Comparison of ENCODE assay signal across 8 cellular contexts in genomic region chr19:18339703-18340102, GRCh38. TPM values are rescaled to one million over a fixed set of nuclear protein-coding genes. Genes with fewer than 3 reads are reported as not detected.
A peak's percentile ranks its signal among the peaks of the same experiment; 100 is the strongest.
DNase-seq lines count a peak whose midpoint lies in the region; ATAC-seq, FAIRE-seq and TF ChIP-seq lines count a peak whose summit lies in the region.

No MANE protein-coding gene starts in this region.

- 44% methylated on average over 5 to 6 of the region's 6 CpGs for WGBS in endodermal cell (ENCODE audit: insufficient coverage in 1 of 2, insufficient read length in 1 of 2), 2 experiments
- no CpG with 5 or more reads among the region's 6 CpGs for WGBS in trophoblast cell (ENCODE audit: extremely low coverage, insufficient coverage, insufficient read length)
- WGBS in small intestine, 3 donors: 29 to 44% (median 38%) methylated on average over 6 of the region's 6 CpGs
- WGBS in transverse colon (ENCODE audit: low coverage in 1 of 2), 2 donors: 43 to 52% methylated on average over 6 of the region's 6 CpGs

- in situ Hi-C loops in transverse colon (cut with MboI; ENCODE audit: low pct_ligation_motif_present in 1 of 4, low pct_unique_long_range_greater_than_20kb in 1 of 4, low sequenced_read_pairs in 3 of 4): loop anchor here in 2 of 4 donors (5.0 to 25.0 kb wide), 3 partner anchors 55 to 127 kb away; partner anchors contain the start of genes LRRC25 (in 1 of the 2) and RAB3A (in 1 of the 2)

- H3K4me1 ChIP-seq in endodermal cell (ENCODE audit: control insufficient read depth, insufficient read depth, low read length): no peaks in the 10 kb centered on the region
- peaks cover 10 to 15% of the 10 kb centered on the region in 2 experiments for H3K4me1 ChIP-seq in trophoblast cell (ENCODE audit: control insufficient read depth in 1 of 2, insufficient read depth in 2 of 2, low read length in 2 of 2)
- H3K4me1 ChIP-seq in small intestine (ENCODE audit: control insufficient read depth in 2 of 2, insufficient read depth in 1 of 2, low read depth in 1 of 2, low read length in 1 of 2): no peaks in the 10 kb centered on the region
- peaks cover 0 to 41% (median 21%) of the 10 kb centered on the region in 4 donors for H3K4me1 ChIP-seq in transverse colon

- H3K27ac ChIP-seq in 22Rv1 (no peak overlapping the region), endodermal cell (ENCODE audit: low read depth, low read length) (no peak overlapping the region), trophoblast cell (ENCODE audit: low read depth, low read length) (no peak overlapping the region), small intestine (ENCODE audit: low read depth in 1 of 2, low read length in 1 of 2) (peak overlapping the region in 1 of 2 donors; percentile 81), transverse colon (peak overlapping the region in 2 of 4 donors; percentile 90 to 93)

- peak overlapping the region; percentile 31 for H4K8ac ChIP-seq in trophoblast cell (ENCODE audit: low read depth, low read length)

- H3K23ac ChIP-seq in trophoblast cell (ENCODE audit: low read length): no peak overlapping the region

- H3K36me3 Mint-ChIP-seq in endodermal cell (ENCODE audit: low read depth): no peaks in the 10 kb centered on the region

- no peak for TF ChIP-seq EP300 in transverse colon (IDR thresholded peaks at IDR 0.05; ENCODE audit: low read depth)

- H3K9ac ChIP-seq in endodermal cell (ENCODE audit: extremely low read depth, low read length, poor library complexity, severe bottlenecking) (no peak overlapping the region), trophoblast cell (ENCODE audit: low read length) (no peak overlapping the region)

- H2BK12ac ChIP-seq in trophoblast cell (ENCODE audit: low read length): peak overlapping the region; percentile 72

- H3K36me3 ChIP-seq in endodermal cell (ENCODE audit: control insufficient read depth, insufficient read depth, low read length) (no peaks in the 10 kb centered on the region), trophoblast cell (ENCODE audit: control insufficient read depth in 1 of 2, insufficient read depth in 2 of 2, low read length in 2 of 2) (no peaks in the 10 kb centered on the region), small intestine (ENCODE audit: control insufficient read depth in 2 of 2, insufficient read depth in 2 of 2, low read length in 2 of 2) (peaks cover 2 to 4% of the 10 kb centered on the region in 2 donors), transverse colon (no peaks in the 10 kb centered on the region)

- FAIRE-seq in RCC 7860 (lab: Jason Lieb, UNC) (no peak), small intestine (lab: Jason Lieb, UNC) (no peak)

- no peaks in the 10 kb centered on the region for H3K79me2 ChIP-seq in trophoblast cell (ENCODE audit: control insufficient read depth, insufficient read depth, low read length, poor library complexity)

- H2AK5ac ChIP-seq in trophoblast cell (ENCODE audit: low read length): peak overlapping the region; percentile 61

- H4K12ac ChIP-seq in trophoblast cell (ENCODE audit: low read depth, low read length): no peak overlapping the region

- H3K27me3 Mint-ChIP-seq in endodermal cell (ENCODE audit: insufficient read depth): peaks cover 2% of the 10 kb centered on the region

- H3K4me3 ChIP-seq in GM08714 (ENCODE audit: low read length) (peak overlapping the region; percentile 82; the same call in 1 of the 2 replicates), endodermal cell (ENCODE audit: low read length) (peak overlapping the region; percentile 87), trophoblast cell (ENCODE audit: low read depth, low read length) (no peak overlapping the region), small intestine (ENCODE audit: low read depth in 1 of 2, low read length in 2 of 2) (peak overlapping the region in 1 of 2 donors; percentile 91), transverse colon (peak overlapping the region in 2 of 4 donors; percentile 73 to 87)

- H3K27ac Mint-ChIP-seq in endodermal cell: no peak overlapping the region

- H3K4me2 ChIP-seq in trophoblast cell (ENCODE audit: low read length): peak overlapping the region; percentile 91

- H2BK120ac ChIP-seq in trophoblast cell (ENCODE audit: insufficient read depth, low read length, poor library complexity): no peak overlapping the region

- peak overlapping the region; percentile 16 for H4K91ac ChIP-seq in trophoblast cell (ENCODE audit: low read depth, low read length)

- no peak for TF ChIP-seq POLR2A in transverse colon (IDR thresholded peaks at IDR 0.05)

- H3K9me3 ChIP-seq in endodermal cell (ENCODE audit: control insufficient read depth, low read length) (no peaks in the 10 kb centered on the region), trophoblast cell (ENCODE audit: insufficient read depth, low read depth, low read length) (no peaks in the 10 kb centered on the region), small intestine (ENCODE audit: control insufficient read depth, low read depth) (no peaks in the 10 kb centered on the region), transverse colon (no peaks in the 10 kb centered on the region)

- peak overlapping the region; percentile 71 for H3K4me3 Mint-ChIP-seq in endodermal cell

- no peak overlapping the region for H3K18ac ChIP-seq in trophoblast cell (ENCODE audit: low read length)

- no peak overlapping the region for H2AFZ ChIP-seq in trophoblast cell (ENCODE audit: insufficient read depth, low read length, poor library complexity)

- intact Hi-C loops in transverse colon (cut with DNase I; ENCODE audit: low total_unique reads): no loop called here

- peaks cover 9% of the 10 kb centered on the region for H3K4me1 Mint-ChIP-seq in endodermal cell

- TF ChIP-seq CTCF in 22Rv1 (IDR thresholded peaks at IDR 0.05) (peak; percentile 26; the same call in 1 of the 2 replicates), endodermal cell (conservative IDR thresholded peaks at IDR 0.05) (peak; percentile 64), transverse colon (IDR thresholded peaks at IDR 0.05) (peak in 2 of 5 experiments; percentile 12 to 16)

- H2BK5ac ChIP-seq in trophoblast cell (ENCODE audit: low read depth, low read length, poor library complexity): no peak overlapping the region

- no peaks in the 10 kb centered on the region for H3K9me3 Mint-ChIP-seq in endodermal cell

- H3K27me3 ChIP-seq in endodermal cell (ENCODE audit: control insufficient read depth, insufficient read depth, low read length, poor library complexity, severe bottlenecking) (no peaks in the 10 kb centered on the region), trophoblast cell (ENCODE audit: insufficient read depth, low read length) (no peaks in the 10 kb centered on the region), small intestine (ENCODE audit: control insufficient read depth in 2 of 2, insufficient read depth in 2 of 2, low read length in 2 of 2) (no peaks in the 10 kb centered on the region), transverse colon (no peaks in the 10 kb centered on the region)

- peak overlapping the region; percentile 47 for H3K14ac ChIP-seq in trophoblast cell (ENCODE audit: low read length)

- ATAC-seq in HG02798 (IDR thresholded peaks at IDR 0.05; ENCODE audit: poor library complexity, unreplicated experiment): no peak

- H3K4ac ChIP-seq in trophoblast cell (ENCODE audit: low read depth, low read length): peak overlapping the region; percentile 56

- DNase-seq in RCC 7860 (ENCODE audit: low spot score) (peak; percentile 8), endodermal cell (peak; percentile 89), trophoblast cell (no peak), small intestine (no peak), transverse colon (no peak)

- H3K79me1 ChIP-seq in trophoblast cell (ENCODE audit: low read length): peaks cover 5% of the 10 kb centered on the region

RNA-seq across cellular contexts. Expression of gene PGPEP1, which starts 0.7 kb away (rescaled TPM):
- total RNA-seq in endodermal cell (1 to 10 TPM; 7.7 to 9.0 TPM), transverse colon (100 to 1,000 TPM in 1 of 4 donors, 10 to 100 TPM in 3; 59.7 to 110 (median 73.0) TPM)
- 56.3 TPM for polyA plus RNA-seq in endodermal cell (2013, experiment 1 of 2)
- 66.8 TPM for polyA plus RNA-seq in endodermal cell (2013, experiment 2 of 2)
- polyA plus RNA-seq in trophoblast cell (2013): 46.5 and 56.5 TPM in 2 replicates
- polyA plus RNA-seq in small intestine: 10 to 100 TPM; 29.1 to 47.0 (median 30.3) TPM

RNA-seq across cellular contexts. Expression of gene LSM4, which starts 16.8 kb away (rescaled TPM):
- total RNA-seq in endodermal cell (100 to 1,000 TPM; 252 to 276 TPM), transverse colon (100 to 1,000 TPM in 3 of 4 donors, 10 to 100 TPM in 1; 94.3 to 218 (median 175) TPM)
- polyA plus RNA-seq in endodermal cell (2013, experiment 1 of 2): 273 TPM
- polyA plus RNA-seq in endodermal cell (2013, experiment 2 of 2): 240 TPM
- polyA plus RNA-seq in trophoblast cell (2013): 216 and 223 TPM in 2 replicates
- 100 to 1,000 TPM; 166 to 269 (median 206) TPM for polyA plus RNA-seq in small intestine

RNA-seq across cellular contexts. Expression of gene GDF15, which starts 46.3 kb away (rescaled TPM):
- total RNA-seq in endodermal cell (1 to 10 TPM in 1 of 2 donors, under 1 TPM in 1; 0.90 to 2.2 TPM), transverse colon (10 to 100 TPM; 36.3 to 77.0 (median 58.9) TPM)
- polyA plus RNA-seq in endodermal cell (2013, experiment 1 of 2): 15.5 TPM
- 18.2 TPM for polyA plus RNA-seq in endodermal cell (2013, experiment 2 of 2)
- polyA plus RNA-seq in trophoblast cell (2013): 182 and 198 TPM in 2 replicates
- polyA plus RNA-seq in small intestine: 10 to 100 TPM in 2 of 3 donors, 1 to 10 TPM in 1; 4.5 to 27.5 (median 12.7) TPM

RNA-seq across cellular contexts. Expression of gene LRRC25, which starts 57.7 kb away (rescaled TPM):
- total RNA-seq in endodermal cell (not detected), transverse colon (1 to 10 TPM in 3 of 4 donors, not detected in 1; 3.3 to 4.9 (median 4.1) TPM)
- 0.21 TPM for polyA plus RNA-seq in endodermal cell (2013, experiment 1 of 2)
- 0.21 TPM for polyA plus RNA-seq in endodermal cell (2013, experiment 2 of 2)
- polyA plus RNA-seq in trophoblast cell (2013): not detected in 2 replicates
- 1 to 10 TPM in 2 of 3 donors, under 1 TPM in 1; 0.89 to 5.1 (median 3.2) TPM for polyA plus RNA-seq in small intestine

RNA-seq across cellular contexts. Expression of gene JUND, which starts 58.3 kb away (rescaled TPM):
- total RNA-seq in endodermal cell: 100 to 1,000 TPM; 112 to 148 TPM
- 255 TPM for polyA plus RNA-seq in endodermal cell (2013, experiment 1 of 2)
- polyA plus RNA-seq in endodermal cell (2013, experiment 2 of 2): 262 TPM
- polyA plus RNA-seq in trophoblast cell (2013): 224 and 256 TPM in 2 replicates
- polyA plus RNA-seq in small intestine: 100 to 1,000 TPM; 129 to 211 (median 159) TPM
- total RNA-seq in transverse colon: 1,000 to 10,000 TPM in 3 of 4 donors, 100 to 1,000 TPM in 1; 714 to 2,423 (median 1,288) TPM

Comparison
In these comparisons a context has a peak if more than half of its experiments do, and no peak if none do; other contexts are left out.
1. DNase-seq: peak in RCC 7860 (single experiment) and endodermal cell (single experiment); none in trophoblast cell (0 of 2), small intestine (single experiment) and transverse colon (single experiment).
2. RNA of gene PGPEP1, which starts 0.7 kb away (total RNA-seq): 59.7 to 110 TPM in transverse colon; 7.7 to 9.0 TPM in endodermal cell; every median in the first group is over 4 times any median in the second.
3. RNA of gene GDF15, which starts 46.3 kb away (total RNA-seq): 36.3 to 77.0 TPM in transverse colon; 0.90 to 2.2 TPM in endodermal cell; every median in the first group is over 10 times any median in the second.